In genomic region chr9:88794100-88794499, GRCh38 we compare ENCODE assay signal across 18 cellular contexts.
DNase-seq lines count a peak whose midpoint lies in the region; ATAC-seq, FAIRE-seq and TF ChIP-seq lines count a peak whose summit lies in the region.
"Had no signal": no experiment of that assay in that cellular context is flagged by ENCODE, and none has a peak within 500 bp of the region (broad histone marks: within the 10 kb centered on the region; RNA-seq: fewer than 3 reads in every experiment).

No MANE protein-coding gene starts in this region.

- no peaks in the 10 kb centered on the region for H3K9me1 ChIP-seq in endothelial cell of umbilical vein (replicated peaks; ENCODE audit: control insufficient read depth, extremely low read depth, insufficient read depth, low read length)

- H3K4me3 ChIP-seq in BLaER1 (no peak overlapping the region), SK-N-MC (peak overlapping the region; percentile 60), endothelial cell of umbilical vein (replicated peaks in 1 of 3; ENCODE audit: insufficient read depth in 1 of 3, low read depth in 1 of 3, low read length in 3 of 3) (no peak overlapping the region)
- H3K4me3 ChIP-seq: HAP-1 had no signal

- H3K27me3 ChIP-seq in BLaER1 = no peaks in the 10 kb centered on the region
- no peaks in the 10 kb centered on the region for H3K27me3 ChIP-seq in H9 (ENCODE audit: insufficient read depth, low read length)
- H3K27me3 ChIP-seq in endothelial cell of umbilical vein (ENCODE audit: control insufficient read depth in 2 of 2, insufficient read depth in 2 of 2, low read length in 2 of 2) = no peaks in the 10 kb centered on the region
- H3K27me3 ChIP-seq: BE2C had no signal

- ATAC-seq in GM21526 (IDR thresholded peaks at IDR 0.05; ENCODE audit: low FRiP score, unreplicated experiment) = no peak
- ATAC-seq in HG03432 (IDR thresholded peaks at IDR 0.05; ENCODE audit: unreplicated experiment) = no peak

- POLR2A ChIA-PET in endothelial cell of umbilical vein (lab: Charles Lee) = no interaction called here

- H3K4me3 Mint-ChIP-seq in H9 (no peak overlapping the region), CD14-positive monocyte (no peak overlapping the region)
- no peak overlapping the region for H3K4me3 Mint-ChIP-seq in T-helper 2 cell treated with Interferon-gamma antibody and Interleukin-4, amounts not matched to agents 5 μg/mL and 100 μg/mL, for 36 hours
- H3K4me3 Mint-ChIP-seq: CD4-positive, CD25-positive, alpha-beta regulatory T cell had no signal

- no peak overlapping the region for H3K18ac ChIP-seq in H9 (ENCODE audit: insufficient read length, low read depth, low read length)

- H3K4me1 ChIP-seq in BLaER1 (peaks cover 20% of the 10 kb centered on the region), H9 (ENCODE audit: insufficient read depth, low read length) (no peaks in the 10 kb centered on the region), endothelial cell of umbilical vein (ENCODE audit: control insufficient read depth, extremely low read depth, insufficient read depth, low read length) (peaks cover 18% of the 10 kb centered on the region)
- H3K4me1 ChIP-seq: BE2C, HAP-1 had no signal

- DNase-seq in H9 = no peak
- DNase-seq in SK-N-MC (ENCODE audit: low read depth, low spot score) = no peak
- peak; percentile 76 for DNase-seq in endothelial cell of umbilical vein (ENCODE audit: low read depth, low spot score)
- DNase-seq in T-helper 2 cell treated with Interferon-gamma antibody and Interleukin-4, amounts not matched to agents 5 μg/mL and 100 μg/mL, for 36 hours (ENCODE audit: low spot score) = no peak
- DNase-seq in CD14-positive monocyte (ENCODE audit: low spot score) = no peak
- DNase-seq: BE2C; CD4-positive, CD25-positive, alpha-beta regulatory T cell; DMS153; DMS79 treated with DMSO at 0.1 percent for 48 hours; GDM1; GOT3 had no signal

- H2BK15ac ChIP-seq in H9 (ENCODE audit: low read depth, low read length) = no peak overlapping the region

- no peak overlapping the region for H3K14ac ChIP-seq in H9 (ENCODE audit: insufficient read depth, low read length)

- TF ChIP-seq CTCF in H9 (conservative IDR thresholded peaks at IDR 0.05) = no peak
- no peak for TF ChIP-seq CTCF in endothelial cell of umbilical vein (IDR thresholded peaks at IDR 0.05; ENCODE audit: extremely low read depth in 1 of 2, insufficient read depth in 1 of 2, low read depth in 1 of 2, low read length in 2 of 2)
- TF ChIP-seq CTCF in CD14-positive monocyte (IDR thresholded peaks at IDR 0.05) = no peak

- FAIRE-seq in endothelial cell of umbilical vein (lab: Jason Lieb, UNC) = no peak
- FAIRE-seq: A204.1, GM12892, HTR-8/SVneo had no signal

- intact Hi-C loops in endothelial cell of umbilical vein (cut with micrococcal nuclease) = loop anchor here (1.0 to 2.0 kb wide), 2 partner anchors 16 to 77 kb away; no protein-coding TSS in a partner anchor
- intact Hi-C loops in CD14-positive monocyte (cut with micrococcal nuclease) = no loop called here

- peak overlapping the region; percentile 25 for H3K27ac ChIP-seq in BLaER1
- no peak overlapping the region for H3K27ac ChIP-seq in H9 (ENCODE audit: insufficient read length, low read depth, low read length)
- H3K27ac ChIP-seq in SK-N-MC = peak overlapping the region; percentile 42; the same call in 1 of the 2 replicates
- no peak overlapping the region for H3K27ac ChIP-seq in endothelial cell of umbilical vein (ENCODE audit: insufficient read depth, low read depth, low read length)

- H2AK5ac ChIP-seq in H9 (ENCODE audit: insufficient read length, low read length) = no peak overlapping the region

- no CpG with 5 or more reads among the region's 5 CpGs for WGBS in H9 (ENCODE audit: extremely low coverage, insufficient read length, low lambda C conversion rate)

- no peaks in the 10 kb centered on the region for H3K79me2 ChIP-seq in H9 (ENCODE audit: insufficient read depth, low read length)
- no peaks in the 10 kb centered on the region for H3K79me2 ChIP-seq in endothelial cell of umbilical vein (ENCODE audit: control insufficient read depth, insufficient read depth, low read length)

- no peaks in the 10 kb centered on the region for H3K23me2 ChIP-seq in H9 (ENCODE audit: insufficient read length, low read depth, low read length, poor library complexity, severe bottlenecking)

- CTCF ChIA-PET in endothelial cell of umbilical vein (lab: Charles Lee) = interaction anchor here (1.0 to 1.7 kb wide), 3 partner anchors 10 to 35 kb away, joined by 3 to 8 read pairs (median 3); no protein-coding TSS in a partner anchor

- H3K27ac Mint-ChIP-seq in H9 (no peak overlapping the region), CD14-positive monocyte (no peak overlapping the region)
- H3K27ac Mint-ChIP-seq in T-helper 2 cell treated with Interferon-gamma antibody and Interleukin-4, amounts not matched to agents 5 μg/mL and 100 μg/mL, for 36 hours = no peak overlapping the region
- H3K27ac Mint-ChIP-seq: CD4-positive, CD25-positive, alpha-beta regulatory T cell had no signal

- H3K79me1 ChIP-seq in H9 (ENCODE audit: insufficient read depth, low read depth, low read length, poor library complexity, severe bottlenecking) = no peaks in the 10 kb centered on the region

- no peak overlapping the region for H4K5ac ChIP-seq in H9 (ENCODE audit: insufficient read length, low read depth, low read length)

- H3K56ac ChIP-seq in H9 (ENCODE audit: insufficient read length, low read depth, low read length) = no peak overlapping the region

- no peak overlapping the region for H3K4ac ChIP-seq in H9 (ENCODE audit: low read depth, low read length)

- H4K20me1 ChIP-seq in BLaER1 (no peaks in the 10 kb centered on the region), H9 (ENCODE audit: control insufficient read depth, insufficient read depth, insufficient read length) (no peaks in the 10 kb centered on the region), endothelial cell of umbilical vein (replicated peaks; ENCODE audit: control insufficient read depth, extremely low read depth, insufficient read depth, low read length) (no peaks in the 10 kb centered on the region)

- no TSS peak for BruUV-seq in endothelial cell of umbilical vein (replicated peaks; lab: Mats Ljungman, UMichigan)

- H3K36me3 ChIP-seq in BLaER1 (no peaks in the 10 kb centered on the region), SK-N-MC (ENCODE audit: insufficient read depth, low read length) (no peaks in the 10 kb centered on the region), endothelial cell of umbilical vein (ENCODE audit: control insufficient read depth in 2 of 2, extremely low read depth in 1 of 2, insufficient read depth in 2 of 2, low read length in 2 of 2) (no peaks in the 10 kb centered on the region)
- H3K36me3 ChIP-seq: BE2C, HAP-1 had no signal

- no peak overlapping the region for H2BK5ac ChIP-seq in H9 (ENCODE audit: insufficient read length, low read length)

- H2AFZ ChIP-seq in H9 (ENCODE audit: low read length) (no peak overlapping the region), endothelial cell of umbilical vein (ENCODE audit: low read depth, low read length) (peak overlapping the region; percentile 53)

- H3K4me2 ChIP-seq in BLaER1 (peak overlapping the region; percentile 73), H9 (ENCODE audit: insufficient read depth, insufficient read length, low read length) (no peak overlapping the region), endothelial cell of umbilical vein (ENCODE audit: insufficient read depth, low read length) (peak overlapping the region; percentile 54)

- no peak overlapping the region for H4K91ac ChIP-seq in H9 (ENCODE audit: insufficient read length, low read depth, low read length)

- no peak overlapping the region for H3T11ph ChIP-seq in H9 (ENCODE audit: low read length)

- H3K23ac ChIP-seq in H9 (ENCODE audit: insufficient read length, low read depth, low read length) = no peak overlapping the region

- H2BK120ac ChIP-seq in H9 (ENCODE audit: low read depth, low read length, poor library complexity, severe bottlenecking) = no peak overlapping the region

- peak overlapping the region; percentile 1 for H2BK20ac ChIP-seq in H9 (ENCODE audit: low read depth, low read length, poor library complexity, severe bottlenecking)

- H3K27me3 Mint-ChIP-seq in H9 (ENCODE audit: low read depth) = no peaks in the 10 kb centered on the region
- peaks cover 2% of the 10 kb centered on the region for H3K27me3 Mint-ChIP-seq in T-helper 2 cell treated with Interferon-gamma antibody and Interleukin-4, amounts not matched to agents 5 μg/mL and 100 μg/mL, for 36 hours (ENCODE audit: low read depth)
- H3K27me3 Mint-ChIP-seq in CD14-positive monocyte (ENCODE audit: low read depth in 3 of 3) = peaks cover 5 to 19% (median 16%) of the 10 kb centered on the region in 3 donors

- dilution Hi-C loops in endothelial cell of umbilical vein (cut with MboI; ENCODE audit: extremely low pct_ligation_motif_present, low sequenced_read_pairs) = no loop called here

- no peaks in the 10 kb centered on the region for H3K4me1 Mint-ChIP-seq in H9
- H3K4me1 Mint-ChIP-seq in T-helper 2 cell treated with Interferon-gamma antibody and Interleukin-4, amounts not matched to agents 5 μg/mL and 100 μg/mL, for 36 hours (ENCODE audit: low read depth) = no peaks in the 10 kb centered on the region
- peaks cover 5% of the 10 kb centered on the region for H3K4me1 Mint-ChIP-seq in CD14-positive monocyte
- H3K4me1 Mint-ChIP-seq: CD4-positive, CD25-positive, alpha-beta regulatory T cell had no signal

- no peak overlapping the region for H4K8ac ChIP-seq in H9 (replicated peaks; ENCODE audit: insufficient read length, low read depth, low read length)

- no peak overlapping the region for H2BK12ac ChIP-seq in H9 (ENCODE audit: insufficient read length, low read depth, low read length)

- H3K9ac ChIP-seq in BLaER1 (peak overlapping the region; percentile 35; the same call in 1 of the 2 replicates), H9 (ENCODE audit: extremely low read depth, insufficient read length, low read length) (no peak overlapping the region), SK-N-MC (ENCODE audit: insufficient read length) (peak overlapping the region; percentile 29), endothelial cell of umbilical vein (replicated peaks; ENCODE audit: extremely low read depth, insufficient read depth, low read length) (no peak overlapping the region)

- TF ChIP-seq POLR2A in endothelial cell of umbilical vein (IDR thresholded peaks at IDR 0.05; ENCODE audit: low read depth, low read length) = no peak

- peaks cover 3 to 6% of the 10 kb centered on the region in 2 experiments; a peak in 3 of 5 replicates for H3K9me3 Mint-ChIP-seq in H9
- H3K9me3 Mint-ChIP-seq in T-helper 2 cell treated with Interferon-gamma antibody and Interleukin-4, amounts not matched to agents 5 μg/mL and 100 μg/mL, for 36 hours = no peaks in the 10 kb centered on the region
- H3K9me3 Mint-ChIP-seq in CD14-positive monocyte = peaks cover 0 to 5% (median 3%) of the 10 kb centered on the region in 7 donors

- H3K36me3 Mint-ChIP-seq in H9 (ENCODE audit: insufficient read depth in 1 of 3, low read depth in 3 of 3) = peaks cover 0 to 12% (median 3%) of the 10 kb centered on the region in 3 experiments; a peak in 2 of 7 replicates
- H3K36me3 Mint-ChIP-seq in T-helper 2 cell treated with Interferon-gamma antibody and Interleukin-4, amounts not matched to agents 5 μg/mL and 100 μg/mL, for 36 hours (ENCODE audit: low read depth) = no peaks in the 10 kb centered on the region
- no peaks in the 10 kb centered on the region for H3K36me3 Mint-ChIP-seq in CD14-positive monocyte
- H3K36me3 Mint-ChIP-seq: CD4-positive, CD25-positive, alpha-beta regulatory T cell had no signal

- H3K9me3 ChIP-seq in BLaER1 (peaks cover 13% of the 10 kb centered on the region), H9 (ENCODE audit: control insufficient read depth, low read depth, low read length) (no peaks in the 10 kb centered on the region), SK-N-MC (ENCODE audit: low read depth, low read length) (peaks cover 15% of the 10 kb centered on the region; the same call in 1 of the 2 replicates), endothelial cell of umbilical vein (replicated peaks; ENCODE audit: control insufficient read depth, insufficient read depth, low read length) (no peaks in the 10 kb centered on the region)
- H3K9me3 ChIP-seq: BE2C, HAP-1 had no signal

Comparison
In these comparisons a context has a peak if more than half of its experiments do, and no peak if none do; other contexts are left out.
1. H3K27ac ChIP-seq: peak in BLaER1 (single experiment) and SK-N-MC (single experiment); none in H9 (single experiment) and endothelial cell of umbilical vein (single experiment).
2. H3K9ac ChIP-seq: peak in BLaER1 (single experiment) and SK-N-MC (single experiment); none in H9 (single experiment) and endothelial cell of umbilical vein (single experiment).